ENCODE assay signal across 8 cellular contexts in genomic region chr21:43865471-43866181, GRCh38. TPM values are rescaled to one million over a fixed set of nuclear protein-coding genes. Genes with fewer than 3 reads are reported as not detected.
A peak's percentile ranks its signal among the peaks of the same experiment; 100 is the strongest.
DNase-seq lines count a peak whose midpoint lies in the region; ATAC-seq and TF ChIP-seq lines count a peak whose summit lies in the region.

No MANE protein-coding gene starts in this region.

- H3K36me3 ChIP-seq in DOHH2 (ENCODE audit: control insufficient read depth, low read length) (peaks cover 11% of the 10 kb centered on the region), endocrine pancreas (ENCODE audit: control insufficient read depth, insufficient read depth, low read length) (no peaks in the 10 kb centered on the region)

- H3K9me3 Mint-ChIP-seq in stimulated activated naive CD8-positive, alpha-beta T cell treated with anti-CD3 and anti-CD28 coated beads, Interleukin-15, amount 100 ng/mL, for 72 hours = no peaks in the 10 kb centered on the region

- no peaks in the 10 kb centered on the region for H3K9me2 ChIP-seq in DOHH2 (replicated peaks; ENCODE audit: control insufficient read depth, low read length)

- peak overlapping the region in 1 of 2 donors; percentile 89 for H3K27ac Mint-ChIP-seq in stimulated activated naive CD8-positive, alpha-beta T cell treated with anti-CD3 and anti-CD28 coated beads, Interleukin-15, amount 100 ng/mL, for 72 hours

- peaks cover 13% of the 10 kb centered on the region; the same call in 1 of the 2 replicates for H3F3A ChIP-seq in DOHH2 (ENCODE audit: control insufficient read depth, insufficient read depth)

- peak overlapping the region; percentile 82 for H3K4me2 ChIP-seq in DOHH2 (ENCODE audit: low read length)

- peaks cover 50% of the 10 kb centered on the region for H3K79me2 ChIP-seq in DOHH2 (ENCODE audit: control insufficient read depth, low read length)

- H3K9me3 ChIP-seq in DOHH2 (ENCODE audit: control insufficient read depth, insufficient read depth, low read length) (no peaks in the 10 kb centered on the region), endocrine pancreas (ENCODE audit: control insufficient read depth, low read length) (no peaks in the 10 kb centered on the region), mononuclear cell (ENCODE audit: low read depth, low read length) (no peaks in the 10 kb centered on the region)

- H3K9ac ChIP-seq in endocrine pancreas (ENCODE audit: control insufficient read depth, insufficient read depth, low read length) = peak overlapping the region; percentile 65

- H3K27me3 ChIP-seq in DOHH2 (ENCODE audit: control insufficient read depth, low read length) (no peaks in the 10 kb centered on the region), endocrine pancreas (ENCODE audit: control insufficient read depth, insufficient read depth, low read length) (no peaks in the 10 kb centered on the region), mononuclear cell (ENCODE audit: insufficient read depth, low read length) (no peaks in the 10 kb centered on the region)

- no peaks in the 10 kb centered on the region for H3K27me3 Mint-ChIP-seq in stimulated activated naive CD8-positive, alpha-beta T cell treated with anti-CD3 and anti-CD28 coated beads, Interleukin-15, amount 100 ng/mL, for 72 hours

- no peak for TF ChIP-seq CTCF in DOHH2 (IDR thresholded peaks at IDR 0.05; ENCODE audit: low read depth, low read length, poor library complexity, severe bottlenecking)

- DNase-seq in HPDE6-E6E7 (ENCODE audit: extremely low spot score) (peak; percentile 54), KG1 (lab: John Stamatoyannopoulos, UW) (no peak)
- DNase-seq in activated CD4-positive, alpha-beta T cell treated with anti-CD3 and anti-CD28 coated beads, Interleukin-2, amount 50 U/mL, for 1 hour = peak; percentile 49
- DNase-seq in stimulated activated naive CD8-positive, alpha-beta T cell treated with anti-CD3 and anti-CD28 coated beads, Interleukin-15, amount 100 ng/mL, for 72 hours = peak; percentile 61 to 67

- H3K4me1 ChIP-seq in DOHH2 (ENCODE audit: control insufficient read depth, low read length) (peaks cover 46% of the 10 kb centered on the region), endocrine pancreas (ENCODE audit: control insufficient read depth, insufficient read depth, low read length) (peaks cover 7% of the 10 kb centered on the region), mononuclear cell (ENCODE audit: insufficient read depth, low read length) (peaks cover 34% of the 10 kb centered on the region)

- no peaks in the 10 kb centered on the region; the same call in 1 of the 2 replicates for H4K20me1 ChIP-seq in DOHH2 (ENCODE audit: control insufficient read depth, insufficient read depth, low read depth, low read length)

- ATAC-seq in stimulated activated naive CD8-positive, alpha-beta T cell treated with anti-CD3 and anti-CD28 coated beads, Interleukin-15, amount 100 ng/mL, for 72 hours = peak; percentile 54
- ATAC-seq in GM18517 (IDR thresholded peaks at IDR 0.05; ENCODE audit: unreplicated experiment) = no peak

- peak overlapping the region; percentile 84 for H3K4me3 Mint-ChIP-seq in stimulated activated naive CD8-positive, alpha-beta T cell treated with anti-CD3 and anti-CD28 coated beads, Interleukin-15, amount 100 ng/mL, for 72 hours

- peak overlapping the region; percentile 81 for H3K4me3 ChIP-seq in DOHH2 (ENCODE audit: low read length)
- peak overlapping the region; percentile 60 for H3K4me3 ChIP-seq in endocrine pancreas (ENCODE audit: control insufficient read depth, insufficient read depth, low read length)
- peak overlapping the region; percentile 66 for H3K4me3 ChIP-seq in mononuclear cell (ENCODE audit: low read length)

- peak overlapping the region; percentile 30 for H3K27ac ChIP-seq in DOHH2 (ENCODE audit: low read depth, low read length)

- H3K4me1 Mint-ChIP-seq in stimulated activated naive CD8-positive, alpha-beta T cell treated with anti-CD3 and anti-CD28 coated beads, Interleukin-15, amount 100 ng/mL, for 72 hours = peaks cover 46% of the 10 kb centered on the region

RNA-seq across cellular contexts. Expression of gene AGPAT3, which starts 0.6 kb away (rescaled TPM):
- 27.7 TPM for total RNA-seq in mononuclear cell
